10 cellular contexts compared by ENCODE assay signal in genomic region chr17:77457572-77458201, GRCh38.
DNase-seq lines count a peak whose midpoint lies in the region; ATAC-seq and TF ChIP-seq lines count a peak whose summit lies in the region.
"Had no signal": no experiment of that assay in that cellular context is flagged by ENCODE, and none has a peak within 500 bp of the region (broad histone marks: within the 10 kb centered on the region; RNA-seq: fewer than 3 reads in every experiment).

No MANE protein-coding gene starts in this region.

- peak overlapping the region; percentile 89 to 99 (median 98) for H3K4me3 Mint-ChIP-seq in CD8-positive, alpha-beta memory T cell
- H3K4me3 Mint-ChIP-seq in dendritic cell treated with granulocyte-macrophage colony-stimulating factor and Interleukin-4, amounts not matched to agents 40 ng/mL and 50 ng/mL, for 4 days, result no peak overlapping the region

- H3K4me3 ChIP-seq in CD8-positive, alpha-beta memory T cell (ENCODE audit: low read length), result peak overlapping the region; percentile 95
- H3K4me3 ChIP-seq in Karpas-422 (ENCODE audit: low read length) (peak overlapping the region; percentile 63; the same call in 1 of the 2 replicates), osteoblast (ENCODE audit: insufficient read depth, low read length) (no peak overlapping the region)
- H3K4me3 ChIP-seq: right atrium auricular region had no signal

- no peaks in the 10 kb centered on the region for H3K9me2 ChIP-seq in Karpas-422 (replicated peaks; ENCODE audit: insufficient read depth, low read length)

- no peaks in the 10 kb centered on the region for H3K9me3 ChIP-seq in CD8-positive, alpha-beta memory T cell (ENCODE audit: low read length)
- H3K9me3 ChIP-seq in Karpas-422 (ENCODE audit: low read length), result no peaks in the 10 kb centered on the region
- H3K9me3 ChIP-seq in osteoblast (ENCODE audit: low read depth, low read length), result no peaks in the 10 kb centered on the region
- H3K9me3 ChIP-seq: right atrium auricular region had no signal

- peaks cover 71 to 79% (median 78%) of the 10 kb centered on the region in 3 donors for H3K4me1 Mint-ChIP-seq in CD8-positive, alpha-beta memory T cell
- peaks cover 97% of the 10 kb centered on the region for H3K4me1 Mint-ChIP-seq in dendritic cell treated with granulocyte-macrophage colony-stimulating factor and Interleukin-4, amounts not matched to agents 40 ng/mL and 50 ng/mL, for 4 days (ENCODE audit: low read depth)

- H3K9ac ChIP-seq in Karpas-422 (ENCODE audit: low read length), result peak overlapping the region; percentile 98

- no peak for ATAC-seq in HG02938 (IDR thresholded peaks at IDR 0.05; ENCODE audit: unreplicated experiment)
- ATAC-seq: Right ventricle myocardium inferior had no signal

- peaks cover 9 to 67% (median 9%) of the 10 kb centered on the region in 3 donors for H3K36me3 Mint-ChIP-seq in CD8-positive, alpha-beta memory T cell
- peaks cover 52% of the 10 kb centered on the region for H3K36me3 Mint-ChIP-seq in dendritic cell treated with granulocyte-macrophage colony-stimulating factor and Interleukin-4, amounts not matched to agents 40 ng/mL and 50 ng/mL, for 4 days (ENCODE audit: low read depth)

- H3K27me3 Mint-ChIP-seq in CD8-positive, alpha-beta memory T cell, result peaks cover 0 to 2% of the 10 kb centered on the region in 2 donors
- H3K27me3 Mint-ChIP-seq in dendritic cell treated with granulocyte-macrophage colony-stimulating factor and Interleukin-4, amounts not matched to agents 40 ng/mL and 50 ng/mL, for 4 days, result no peaks in the 10 kb centered on the region

- DNase-seq in CD8-positive, alpha-beta memory T cell, result peak in 1 of 5 donors; percentile 32
- peak; percentile 54 for DNase-seq in Karpas-422
- DNase-seq in osteoblast (ENCODE audit: insufficient read length, low spot score, missing footprints), result no peak
- DNase-seq in NCI-H2081 (lab: John Stamatoyannopoulos, UW), result no peak
- DNase-seq in nucleus accumbens (lab: John Stamatoyannopoulos, UW), result no peak
- DNase-seq in stimulated activated naive CD4-positive, alpha-beta T cell treated with Interleukin-2 at 50 U/mL for 16 hours (lab: John Stamatoyannopoulos, UW), result no peak

- POLR2A ChIA-PET in CD8-positive, alpha-beta memory T cell (lab: Charles Lee), result interaction anchor here (0.7 to 4.8 kb wide), 10 partner anchors 8 to 501 kb away, joined by 3 to 33 read pairs (median 5); partner anchors contain the start of gene TNRC6C

- H4K20me1 ChIP-seq in Karpas-422 (ENCODE audit: insufficient read depth, low read depth, low read length) (no peaks in the 10 kb centered on the region; the same call in 1 of the 2 replicates), osteoblast (ENCODE audit: insufficient read depth, low read length) (peaks cover 79% of the 10 kb centered on the region)

- TF ChIP-seq CTCF in osteoblast (IDR thresholded peaks at IDR 0.05; ENCODE audit: extremely low read depth, low read depth, low read length), result no peak

- H3K4me2 ChIP-seq in Karpas-422 (ENCODE audit: low read depth, low read length, poor library complexity, severe bottlenecking), result peak overlapping the region; percentile 93
- H3K4me2 ChIP-seq in osteoblast (ENCODE audit: insufficient read depth, low read length), result no peak overlapping the region

- intact Hi-C loops in dendritic cell treated with granulocyte-macrophage colony-stimulating factor and Interleukin-4, amounts not matched to agents 40 ng/mL and 50 ng/mL, for 4 days (cut with micrococcal nuclease), result no loop called here

- H3K4me1 ChIP-seq in CD8-positive, alpha-beta memory T cell (ENCODE audit: insufficient read depth, low read length), result peaks cover 73% of the 10 kb centered on the region
- H3K4me1 ChIP-seq in Karpas-422 (ENCODE audit: low read length) (peaks cover 95% of the 10 kb centered on the region), osteoblast (ENCODE audit: insufficient read depth, low read length) (peaks cover 41% of the 10 kb centered on the region)

- peaks cover 10% of the 10 kb centered on the region for H3K36me3 ChIP-seq in CD8-positive, alpha-beta memory T cell (ENCODE audit: insufficient read depth, low read length)
- H3K36me3 ChIP-seq in Karpas-422 (ENCODE audit: insufficient read depth, low read length), result peaks cover 4% of the 10 kb centered on the region; the same call in 1 of the 2 replicates
- H3K36me3 ChIP-seq in osteoblast (ENCODE audit: insufficient read depth, low read length), result peaks cover 8% of the 10 kb centered on the region
- H3K36me3 ChIP-seq: right atrium auricular region had no signal

- H2AFZ ChIP-seq in Karpas-422 (ENCODE audit: low read length) (no peak overlapping the region), osteoblast (ENCODE audit: low read length) (no peak overlapping the region)

- peak overlapping the region; percentile 87 to 100 (median 98) for H3K27ac Mint-ChIP-seq in CD8-positive, alpha-beta memory T cell
- H3K27ac Mint-ChIP-seq in dendritic cell treated with granulocyte-macrophage colony-stimulating factor and Interleukin-4, amounts not matched to agents 40 ng/mL and 50 ng/mL, for 4 days, result peak overlapping the region; percentile 75

- CTCF ChIA-PET in CD8-positive, alpha-beta memory T cell (lab: Charles Lee), result interaction anchor here (1.0 to 2.8 kb wide), 7 partner anchors 8 to 82 kb away, joined by 4 to 20 read pairs (median 6); no protein-coding TSS in a partner anchor

- H3K79me2 ChIP-seq in Karpas-422 (ENCODE audit: low read length) (peaks cover 98% of the 10 kb centered on the region), osteoblast (ENCODE audit: insufficient read depth, low read length) (peaks cover 98% of the 10 kb centered on the region)

- peak overlapping the region; percentile 67 for H3K27ac ChIP-seq in CD8-positive, alpha-beta memory T cell (ENCODE audit: low read depth, low read length)
- H3K27ac ChIP-seq in Karpas-422 (ENCODE audit: low read length) (peak overlapping the region; percentile 97), osteoblast (ENCODE audit: low read depth, low read length) (peak overlapping the region; percentile 92)
- H3K27ac ChIP-seq: right atrium auricular region had no signal

- H3K27me3 ChIP-seq in CD8-positive, alpha-beta memory T cell (ENCODE audit: insufficient read depth, low read length, poor library complexity, severe bottlenecking), result no peaks in the 10 kb centered on the region
- no peaks in the 10 kb centered on the region for H3K27me3 ChIP-seq in Karpas-422 (ENCODE audit: low read length)
- no peaks in the 10 kb centered on the region for H3K27me3 ChIP-seq in osteoblast (ENCODE audit: insufficient read depth, low read length)
- H3K27me3 ChIP-seq: right atrium auricular region had no signal

- peaks cover 0 to 1% (median 0%) of the 10 kb centered on the region in 5 donors for H3K9me3 Mint-ChIP-seq in CD8-positive, alpha-beta memory T cell
- no peaks in the 10 kb centered on the region for H3K9me3 Mint-ChIP-seq in dendritic cell treated with granulocyte-macrophage colony-stimulating factor and Interleukin-4, amounts not matched to agents 40 ng/mL and 50 ng/mL, for 4 days
